In genomic region chr2:242065456-242065855, GRCh38 we compare ENCODE assay signal across 28 cellular contexts.
"Had no signal": no experiment of that assay in that cellular context is flagged by ENCODE, and none has a peak within 500 bp of the region (broad histone marks: within the 10 kb centered on the region; RNA-seq: fewer than 3 reads in every experiment).

No MANE protein-coding gene starts in this region.

- H3K9me3 ChIP-seq: body of pancreas, esophagus squamous epithelium had no signal

- DNase-seq: activated CD4-positive, alpha-beta memory T cell treated with anti-CD3 and anti-CD28 coated beads, Interleukin-2, amount 10 ng/mL, durations not matched to agents 7 days and 5 days; activated CD4-positive, alpha-beta T cell treated with anti-CD3 and anti-CD28 coated beads for 1 hour; activated CD4-positive, alpha-beta T cell treated with anti-CD3 and anti-CD28 coated beads for 4 hours; activated CD4-positive, alpha-beta T cell treated with anti-CD3 and anti-CD28 coated beads, Interleukin-2, amount 10 ng/mL, durations not matched to agents 7 days and 5 days; activated CD4-positive, alpha-beta T cell treated with anti-CD3 and anti-CD28 coated beads, Interleukin-2, amount 50 U/mL, for 4 hours; activated CD8-positive, alpha-beta memory T cell treated with anti-CD3 and anti-CD28 coated beads, Interleukin-2, amount 50 U/mL, for 48 hours; activated gamma-delta T cell treated with Interleukin-2 at 50 U/mL for 16 hours; activated naive CD4-positive, alpha-beta T cell treated with anti-CD3 and anti-CD28 coated beads, Interleukin-2, amount 50 U/mL, for 16 hours; activated naive CD4-positive, alpha-beta T cell treated with Interleukin-2 at 50 U/mL for 16 hours; activated T-cell treated with anti-CD3 and anti-CD28 coated beads for 4 hours; activated T-cell treated with anti-CD3 and anti-CD28 coated beads, Interleukin-2, amount 50 U/mL, for 24 hours; activated T-cell treated with anti-CD3 and anti-CD28 coated beads, Interleukin-2, amount 50 U/mL, for 72 hours; amygdala; aorta; body of pancreas; caudate nucleus; cortex of kidney; dermis blood vessel endothelial cell; effector CD4-positive, alpha-beta T cell; effector memory CD8-positive, alpha-beta T cell; erythroblast; esophagus squamous epithelium; foreskin melanocyte; heart right ventricle had no signal

- H3K27me3 ChIP-seq: body of pancreas had no signal

- H3K27ac ChIP-seq: body of pancreas, esophagus squamous epithelium, gastroesophageal sphincter, heart right ventricle, VCaP had no signal

- ATAC-seq: activated T-cell treated with anti-CD3 and anti-CD28 coated beads, Interleukin-2, amount 50 U/mL, for 72 hours; body of pancreas; effector memory CD8-positive, alpha-beta T cell; gastroesophageal sphincter; heart right ventricle; WTC11 had no signal

- H3K4me3 ChIP-seq: body of pancreas, esophagus squamous epithelium, gastroesophageal sphincter, heart right ventricle had no signal

- H3K4me1 ChIP-seq: gastroesophageal sphincter had no signal

- FAIRE-seq: colon had no signal

- H3K36me3 ChIP-seq: esophagus squamous epithelium, gastroesophageal sphincter, heart right ventricle had no signal
